Comparison of ENCODE assay signal across 8 cellular contexts in genomic region chr4:93788712-93789111, GRCh38. TPM values are rescaled to one million over a fixed set of nuclear protein-coding genes. Genes with fewer than 3 reads are reported as not detected.
A peak's percentile ranks its signal among the peaks of the same experiment; 100 is the strongest.
DNase-seq lines count a peak whose midpoint lies in the region; ATAC-seq and TF ChIP-seq lines count a peak whose summit lies in the region.

No MANE protein-coding gene starts in this region.

- no peak overlapping the region for H3K4me2 ChIP-seq in DND-41 (ENCODE audit: insufficient read depth, low read length)

- H3K36me3 ChIP-seq in DND-41 (ENCODE audit: insufficient read depth, low read length) (no peaks in the 10 kb centered on the region), adrenal gland (replicated peaks in 1 of 2) (no peaks in the 10 kb centered on the region)

- H3K27ac ChIP-seq in DND-41 (ENCODE audit: low read length) = no peak overlapping the region
- H3K27ac ChIP-seq in adrenal gland = no peak overlapping the region

- H3K4me3 ChIP-seq in DND-41 (ENCODE audit: low read depth in 1 of 2, low read length in 2 of 2) = no peak overlapping the region
- no peak overlapping the region for H3K4me3 ChIP-seq in adrenal gland

- no peak for TF ChIP-seq POLR2A in adrenal gland (IDR thresholded peaks at IDR 0.05)

- H3K9ac ChIP-seq in DND-41 (ENCODE audit: low read depth, low read length) = no peak overlapping the region

- intact Hi-C loops in adrenal gland (cut with DNase I) = no loop called here

- no peak overlapping the region for H2AFZ ChIP-seq in DND-41 (ENCODE audit: low read depth, low read length)

- no peaks in the 10 kb centered on the region for H3K9me3 ChIP-seq in DND-41 (ENCODE audit: insufficient read depth, low read length, severe bottlenecking)
- H3K9me3 ChIP-seq in adrenal gland (replicated peaks in 1 of 3) = no peaks in the 10 kb centered on the region

- TF ChIP-seq CTCF in DND-41 (IDR thresholded peaks at IDR 0.05; ENCODE audit: borderline replicate concordance, extremely low read depth, low read length, poor library complexity, severe bottlenecking) (peak; percentile 46), adrenal gland (IDR thresholded peaks at IDR 0.05) (peak in 3 of 6 experiments; percentile 11 to 34 (median 21))

- no peaks in the 10 kb centered on the region for H3K4me1 ChIP-seq in DND-41 (ENCODE audit: insufficient read depth, low read length)
- H3K4me1 ChIP-seq in adrenal gland (replicated peaks in 1 of 2) = no peaks in the 10 kb centered on the region

- H3K27me3 ChIP-seq in DND-41 (ENCODE audit: insufficient read depth, low read length, poor library complexity) = no peaks in the 10 kb centered on the region
- H3K27me3 ChIP-seq in adrenal gland = no peaks in the 10 kb centered on the region

- DNase-seq in DND-41 = no peak
- peak; percentile 14 for DNase-seq in SKM-1 (lab: John Stamatoyannopoulos, UW; ENCODE audit: unreplicated experiment)
- DNase-seq in kidney tubule cell (ENCODE audit: low spot score) = peak; percentile 25
- no peak for DNase-seq in effector CD4-positive, alpha-beta T cell
- DNase-seq in DMS153 treated with DMSO at 0.1 percent for 48 hours (lab: John Stamatoyannopoulos, UW; ENCODE audit: unreplicated experiment) = no peak
- no peak for DNase-seq in adrenal gland

- ATAC-seq in DND-41 (ENCODE audit: insufficient read depth, low read depth) (no peak), HG02798 (IDR thresholded peaks at IDR 0.05; ENCODE audit: poor library complexity, unreplicated experiment) (peak; percentile 51), GM21529 (IDR thresholded peaks at IDR 0.05; ENCODE audit: unreplicated experiment) (no peak)

- H4K20me1 ChIP-seq in DND-41 (ENCODE audit: insufficient read depth, low read length) = no peaks in the 10 kb centered on the region

- H3K79me2 ChIP-seq in DND-41 (ENCODE audit: insufficient read depth, low read length) = no peaks in the 10 kb centered on the region

- 60 to 80% (median 70%) methylated on average over 1 of the region's 1 CpG for WGBS in adrenal gland, 4 donors

RNA-seq across cellular contexts. Expression of gene ATOH1, which starts 39.8 kb away (rescaled TPM):
- not detected for total RNA-seq in adrenal gland
- polyA plus RNA-seq in adrenal gland = not detected

Comparison
In these comparisons a context has a peak if more than half of its experiments do, and no peak if none do; other contexts are left out.
1. DNase-seq: peak in SKM-1 (single experiment) and kidney tubule cell (single experiment); none in DND-41 (single experiment), effector CD4-positive, alpha-beta T cell (single experiment), DMS153 treated with DMSO at 0.1 percent for 48 hours (single experiment) and adrenal gland (0 of 7).